In the genomic region with DNA sequence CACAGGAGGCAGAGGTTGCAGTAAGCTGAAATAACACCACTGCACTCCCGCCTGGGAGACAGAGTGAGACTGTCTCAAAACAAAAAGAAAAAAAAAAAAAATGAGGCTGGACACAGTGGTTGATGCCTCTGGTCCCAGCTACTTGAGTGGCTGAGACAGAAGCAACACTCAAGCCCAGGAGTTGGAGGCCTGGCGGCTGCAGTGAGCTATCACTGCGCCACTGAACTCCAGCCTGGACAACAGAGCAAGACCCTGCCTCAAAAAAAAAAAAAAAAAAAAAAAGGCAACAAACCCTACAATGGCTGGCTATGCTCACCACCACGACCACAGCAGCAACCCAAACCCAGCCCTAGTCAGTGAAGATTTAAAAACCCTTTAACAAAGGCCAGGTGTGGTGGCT, we compare ENCODE assay signal across 1 cellular context.
TF ChIP-seq lines count a peak whose summit lies in the region.

No MANE protein-coding gene starts in this region.

TF ChIP-seq in HepG2, 621 proteins besides CTCF, POLR2A, EP300 and RAD21:
- TF ChIP-seq FOSL1 (CRISPR knock-in tag; IDR thresholded peaks at IDR 0.05; ENCODE audit: borderline replicate concordance) (no peak), ZNF121 (CRISPR knock-in tag; IDR thresholded peaks at IDR 0.05) (peak; percentile 74)
TF ChIP-seq in HepG2: peak in this region for 1.
